In the genomic region with DNA sequence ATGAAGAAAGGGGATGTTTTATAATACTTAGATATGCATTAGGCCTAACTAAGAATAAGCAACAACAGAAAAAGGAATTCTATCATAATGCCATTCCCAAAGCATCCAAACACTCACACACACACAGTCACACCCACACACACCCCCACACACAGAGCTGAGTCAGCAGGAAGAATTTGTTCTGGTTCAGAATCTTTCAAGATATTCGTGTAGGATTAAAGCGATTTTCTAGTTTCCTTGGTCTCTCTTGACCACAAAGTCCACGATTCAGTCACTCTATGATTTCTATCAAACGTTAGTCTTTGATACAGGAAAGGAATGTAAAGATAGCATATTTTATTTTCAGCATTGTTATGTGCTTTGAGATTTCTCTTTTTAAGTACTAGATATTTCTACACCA, we compare ENCODE assay signal across 15 cellular contexts.
A peak's percentile ranks its signal among the peaks of the same experiment; 100 is the strongest.
DNase-seq lines count a peak whose midpoint lies in the region; ATAC-seq and TF ChIP-seq lines count a peak whose summit lies in the region.
"Had no signal": no experiment of that assay in that cellular context is flagged by ENCODE, and none has a peak within 500 bp of the region (broad histone marks: within the 10 kb centered on the region; RNA-seq: fewer than 3 reads in every experiment).

No MANE protein-coding gene starts in this region.

- H3K4me3 Mint-ChIP-seq in nephron = no peak overlapping the region
- H3K4me3 Mint-ChIP-seq in activated CD8-positive, alpha-beta memory T cell treated with anti-CD3 and anti-CD28 coated beads, Interleukin-2, amount 10 ng/mL, durations not matched to agents 7 days and 5 days = no peak overlapping the region
- H3K4me3 Mint-ChIP-seq: naive thymus-derived CD4-positive, alpha-beta T cell had no signal

- H3K9me3 ChIP-seq in ascending aorta = no peaks in the 10 kb centered on the region
- H3K9me3 ChIP-seq: SK-N-SH, suprapubic skin had no signal

- CTCF ChIA-PET in activated CD8-positive, alpha-beta memory T cell treated with anti-CD3 and anti-CD28 coated beads, Interleukin-2, amount 10 ng/mL, durations not matched to agents 7 days and 5 days (lab: Charles Lee) = no interaction called here

- H3K4me3 ChIP-seq in ascending aorta = no peak overlapping the region
- H3K4me3 ChIP-seq: suprapubic skin had no signal

- intact Hi-C loops in ascending aorta (cut with DNase I) = no loop called here

- H3K27ac ChIP-seq in ascending aorta = no peak overlapping the region
- H3K27ac ChIP-seq: epithelial cell of prostate, suprapubic skin had no signal

- H3K4me1 ChIP-seq in ascending aorta = no peaks in the 10 kb centered on the region

- H3K27me3 ChIP-seq in ascending aorta = no peaks in the 10 kb centered on the region
- H3K27me3 ChIP-seq: suprapubic skin had no signal

- no peak for ATAC-seq in stimulated activated naive CD8-positive, alpha-beta T cell treated with anti-CD3 and anti-CD28 coated beads, Interleukin-15, Interleukin-2, amounts not matched to agents 100 U/mL and 50 U/mL, for 24 hours
- no peak for ATAC-seq in activated CD8-positive, alpha-beta memory T cell treated with anti-CD3 and anti-CD28 coated beads, Interleukin-2, amount 10 ng/mL, durations not matched to agents 7 days and 5 days
- ATAC-seq: naive thymus-derived CD4-positive, alpha-beta T cell had no signal

- peak; percentile 18 for DNase-seq in activated T-cell treated with anti-CD3 and anti-CD28 coated beads for 24 hours (ENCODE audit: low read depth)
- DNase-seq in activated T-cell treated with anti-CD3 and anti-CD28 coated beads, Interleukin-2, amount 50 U/mL, for 1 hour = no peak
- peak; percentile 64 for DNase-seq in astrocyte of the hippocampus (ENCODE audit: low read depth, low spot score)
- peak; percentile 27 for DNase-seq in stimulated activated naive CD8-positive, alpha-beta T cell treated with anti-CD3 and anti-CD28 coated beads, Interleukin-15, Interleukin-2, amounts not matched to agents 100 U/mL and 50 U/mL, for 24 hours
- no peak for DNase-seq in ascending aorta (ENCODE audit: low spot score in 2 of 2)
- no peak for DNase-seq in activated CD8-positive, alpha-beta memory T cell treated with anti-CD3 and anti-CD28 coated beads, Interleukin-2, amount 10 ng/mL, durations not matched to agents 7 days and 5 days
- DNase-seq in DMS153 treated with DMSO at 0.1 percent for 48 hours (lab: John Stamatoyannopoulos, UW; ENCODE audit: unreplicated experiment) = no peak
- DNase-seq: activated CD4-positive, CD25-positive, alpha-beta regulatory T cell; aorta; NCI-H1436; SK-N-SH had no signal

- peak overlapping the region; percentile 71 to 85 (median 76) for H3K27ac Mint-ChIP-seq in nephron
- no peak overlapping the region for H3K27ac Mint-ChIP-seq in activated CD8-positive, alpha-beta memory T cell treated with anti-CD3 and anti-CD28 coated beads, Interleukin-2, amount 10 ng/mL, durations not matched to agents 7 days and 5 days

- no peaks in the 10 kb centered on the region for H3K36me3 Mint-ChIP-seq in nephron (ENCODE audit: low read depth)
- peaks cover 14% of the 10 kb centered on the region for H3K36me3 Mint-ChIP-seq in activated CD8-positive, alpha-beta memory T cell treated with anti-CD3 and anti-CD28 coated beads, Interleukin-2, amount 10 ng/mL, durations not matched to agents 7 days and 5 days

- H3K36me3 ChIP-seq in ascending aorta = no peaks in the 10 kb centered on the region
- H3K36me3 ChIP-seq: suprapubic skin had no signal

- H3K4me1 Mint-ChIP-seq in nephron = peaks cover 31% of the 10 kb centered on the region
- peaks cover 18% of the 10 kb centered on the region for H3K4me1 Mint-ChIP-seq in activated CD8-positive, alpha-beta memory T cell treated with anti-CD3 and anti-CD28 coated beads, Interleukin-2, amount 10 ng/mL, durations not matched to agents 7 days and 5 days

- H3K27me3 Mint-ChIP-seq in nephron (ENCODE audit: low read depth) = no peaks in the 10 kb centered on the region
- no peaks in the 10 kb centered on the region for H3K27me3 Mint-ChIP-seq in activated CD8-positive, alpha-beta memory T cell treated with anti-CD3 and anti-CD28 coated beads, Interleukin-2, amount 10 ng/mL, durations not matched to agents 7 days and 5 days

- H3K9me3 Mint-ChIP-seq in nephron = peaks cover 2% of the 10 kb centered on the region
- peaks cover 2% of the 10 kb centered on the region for H3K9me3 Mint-ChIP-seq in activated CD8-positive, alpha-beta memory T cell treated with anti-CD3 and anti-CD28 coated beads, Interleukin-2, amount 10 ng/mL, durations not matched to agents 7 days and 5 days (ENCODE audit: low read depth)

- TF ChIP-seq CTCF in nephron (IDR thresholded peaks at IDR 0.05; ENCODE audit: unreplicated experiment in 3 of 3) = no peak
- no peak for TF ChIP-seq CTCF in ascending aorta (IDR thresholded peaks at IDR 0.05)

Comparison
In these comparisons a context has a peak if more than half of its experiments do, and no peak if none do; other contexts are left out.
1. DNase-seq: peak in activated T-cell treated with anti-CD3 and anti-CD28 coated beads for 24 hours (single experiment), astrocyte of the hippocampus (single experiment) and stimulated activated naive CD8-positive, alpha-beta T cell treated with anti-CD3 and anti-CD28 coated beads, Interleukin-15, Interleukin-2, amounts not matched to agents 100 U/mL and 50 U/mL, for 24 hours (single experiment); none in activated T-cell treated with anti-CD3 and anti-CD28 coated beads, Interleukin-2, amount 50 U/mL, for 1 hour (single experiment), ascending aorta (0 of 2), activated CD8-positive, alpha-beta memory T cell treated with anti-CD3 and anti-CD28 coated beads, Interleukin-2, amount 10 ng/mL, durations not matched to agents 7 days and 5 days (single experiment) and DMS153 treated with DMSO at 0.1 percent for 48 hours (single experiment).